In the genomic region with DNA sequence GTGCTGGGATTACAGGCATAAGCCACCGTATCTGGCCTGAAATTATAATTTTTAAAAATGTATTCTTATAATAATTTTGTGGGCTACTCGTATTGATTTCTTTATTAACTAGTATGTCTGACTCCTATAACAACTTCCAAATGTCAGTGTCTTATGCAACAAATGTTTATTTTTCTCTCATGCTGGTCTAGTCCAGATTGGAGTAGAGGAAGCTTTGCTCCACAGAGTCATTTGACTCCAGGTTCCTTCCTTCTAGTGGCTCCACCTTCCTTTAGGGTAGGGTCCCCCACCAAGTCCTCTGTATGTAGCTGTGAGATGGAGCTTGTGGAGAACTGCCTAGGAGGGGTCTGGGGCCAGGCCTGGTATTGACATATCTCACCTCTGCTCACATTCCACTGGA, we compare ENCODE assay signal across 23 cellular contexts.
"Had no signal": no experiment of that assay in that cellular context is flagged by ENCODE, and none has a peak within 500 bp of the region (broad histone marks: within the 10 kb centered on the region; RNA-seq: fewer than 3 reads in every experiment).

No MANE protein-coding gene starts in this region.

- H3K27me3 Mint-ChIP-seq: activated CD8-positive, alpha-beta memory T cell treated with anti-CD3 and anti-CD28 coated beads, Interleukin-2, amount 10 ng/mL, durations not matched to agents 7 days and 5 days; activated CD8-positive, alpha-beta T cell treated with anti-CD3 and anti-CD28 coated beads for 36 hours; activated naive CD4-positive, alpha-beta T cell treated with anti-CD3 and anti-CD28 coated beads, Interleukin-2, amount 10 ng/mL, durations not matched to agents 7 days and 5 days had no signal

- H3K36me3 ChIP-seq: esophagus squamous epithelium, heart left ventricle, lower lobe of right lung had no signal

- H3K9me3 ChIP-seq: esophagus squamous epithelium, heart left ventricle, lower lobe of right lung, mucosa of descending colon had no signal

- ATAC-seq: activated CD8-positive, alpha-beta memory T cell treated with anti-CD3 and anti-CD28 coated beads, Interleukin-2, amount 10 ng/mL, durations not matched to agents 7 days and 5 days; activated CD8-positive, alpha-beta T cell treated with anti-CD3 and anti-CD28 coated beads for 36 hours; heart left ventricle; left cardiac atrium; lower lobe of right lung; mucosa of descending colon; sciatic nerve; stimulated activated effector memory CD8-positive, alpha-beta T cell treated with anti-CD3 and anti-CD28 coated beads, Interleukin-12 subunit alpha, Interleukin-12 subunit beta, amount 100 ng/mL, for 72 hours had no signal

- H3K9me3 Mint-ChIP-seq: activated CD8-positive, alpha-beta T cell treated with anti-CD3 and anti-CD28 coated beads for 36 hours; activated naive CD4-positive, alpha-beta T cell treated with anti-CD3 and anti-CD28 coated beads, Interleukin-2, amount 10 ng/mL, durations not matched to agents 7 days and 5 days; endodermal cell; neural crest cell; stimulated activated effector memory CD8-positive, alpha-beta T cell treated with anti-CD3 and anti-CD28 coated beads, Interleukin-12 subunit alpha, Interleukin-12 subunit beta, amount 100 ng/mL, for 72 hours had no signal

- H3K4me1 ChIP-seq: esophagus squamous epithelium, heart left ventricle, lower lobe of right lung had no signal

- H3K27ac ChIP-seq: coronary artery, esophagus squamous epithelium, heart left ventricle, lower lobe of right lung had no signal

- H3K4me3 Mint-ChIP-seq: activated CD8-positive, alpha-beta memory T cell treated with anti-CD3 and anti-CD28 coated beads, Interleukin-2, amount 10 ng/mL, durations not matched to agents 7 days and 5 days; activated CD8-positive, alpha-beta T cell treated with anti-CD3 and anti-CD28 coated beads for 36 hours; activated naive CD4-positive, alpha-beta T cell treated with anti-CD3 and anti-CD28 coated beads, Interleukin-2, amount 10 ng/mL, durations not matched to agents 7 days and 5 days; endodermal cell; neural crest cell; stimulated activated effector memory CD8-positive, alpha-beta T cell treated with anti-CD3 and anti-CD28 coated beads, Interleukin-12 subunit alpha, Interleukin-12 subunit beta, amount 100 ng/mL, for 72 hours had no signal

- H3K27me3 ChIP-seq: esophagus squamous epithelium, heart left ventricle had no signal

- H3K27ac Mint-ChIP-seq: activated CD8-positive, alpha-beta memory T cell treated with anti-CD3 and anti-CD28 coated beads, Interleukin-2, amount 10 ng/mL, durations not matched to agents 7 days and 5 days; activated CD8-positive, alpha-beta T cell treated with anti-CD3 and anti-CD28 coated beads for 36 hours; activated naive CD4-positive, alpha-beta T cell treated with anti-CD3 and anti-CD28 coated beads, Interleukin-2, amount 10 ng/mL, durations not matched to agents 7 days and 5 days; endodermal cell; stimulated activated effector memory CD8-positive, alpha-beta T cell treated with anti-CD3 and anti-CD28 coated beads, Interleukin-12 subunit alpha, Interleukin-12 subunit beta, amount 100 ng/mL, for 72 hours had no signal

- DNase-seq: activated CD4-positive, alpha-beta T cell treated with anti-CD3 and anti-CD28 coated beads for 48 hours; activated CD8-positive, alpha-beta memory T cell treated with anti-CD3 and anti-CD28 coated beads, Interleukin-2, amount 10 ng/mL, durations not matched to agents 7 days and 5 days; activated CD8-positive, alpha-beta T cell treated with anti-CD3 and anti-CD28 coated beads for 36 hours; activated effector memory CD4-positive, alpha-beta T cell treated with anti-CD3 and anti-CD28 coated beads, Interleukin-2, amount 50 U/mL, for 16 hours; activated naive CD4-positive, alpha-beta T cell treated with anti-CD3 and anti-CD28 coated beads, Interleukin-2, amount 10 ng/mL, durations not matched to agents 7 days and 5 days; activated T-cell treated with anti-CD3 and anti-CD28 coated beads for 4 hours; amygdala; cerebellar nuclear complex; endodermal cell; esophagus squamous epithelium; heart left ventricle; left cardiac atrium; lower lobe of right lung; mesendoderm; mucosa of descending colon; occipital lobe; small intestine; stimulated activated CD4-positive, alpha-beta T cell treated with anti-CD3 and anti-CD28 coated beads, Interleukin-2, amount 100 ng/mL, for 24 hours; trophoblast cell had no signal

- H3K4me3 ChIP-seq: coronary artery, esophagus squamous epithelium, heart left ventricle, lower lobe of right lung, mucosa of descending colon had no signal
